Comparison of ENCODE assay signal across 1 cellular context in the genomic region with DNA sequence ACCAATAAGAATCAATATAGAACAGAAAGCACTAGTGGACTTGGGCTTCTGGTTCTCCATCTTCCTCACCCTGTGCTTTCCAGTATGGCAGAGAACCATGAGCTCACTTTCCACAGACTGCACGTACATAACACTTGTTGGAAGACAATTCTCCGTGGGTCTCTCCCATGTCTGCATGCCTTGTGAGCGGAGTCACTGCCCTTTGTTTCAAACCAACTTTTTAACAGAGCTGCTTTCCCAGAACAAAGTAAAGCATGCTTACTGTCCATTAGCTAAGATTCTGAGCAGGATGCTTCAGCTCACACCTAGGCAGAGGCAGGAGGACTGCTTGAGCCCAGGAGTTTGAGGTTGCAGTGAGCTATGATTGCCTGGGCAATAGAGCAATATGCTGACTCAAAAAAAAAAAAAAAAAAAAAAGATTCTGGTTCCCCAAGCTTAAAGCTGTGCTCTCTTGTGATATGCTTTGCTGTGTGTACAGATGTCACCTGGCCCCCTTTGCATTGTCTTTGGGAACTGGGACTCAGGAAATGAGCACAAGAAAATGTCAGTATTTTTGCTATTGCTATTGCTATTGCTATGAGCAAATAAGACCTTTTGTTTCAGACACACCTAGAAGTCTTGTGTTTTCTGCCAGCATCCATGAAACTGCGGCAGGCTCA.
TF ChIP-seq lines count a peak whose summit lies in the region.

No MANE protein-coding gene starts in this region.

TF ChIP-seq in K562, 482 proteins besides CTCF, POLR2A, EP300 and RAD21:
- TF ChIP-seq MCM3 (IDR thresholded peaks at IDR 0.05), result no peak
- peak; percentile 45; the same call in 1 of the 2 replicates for TF ChIP-seq ZNF316 (IDR thresholded peaks at IDR 0.05)
